1 cellular context compared by ENCODE assay signal in the genomic region with DNA sequence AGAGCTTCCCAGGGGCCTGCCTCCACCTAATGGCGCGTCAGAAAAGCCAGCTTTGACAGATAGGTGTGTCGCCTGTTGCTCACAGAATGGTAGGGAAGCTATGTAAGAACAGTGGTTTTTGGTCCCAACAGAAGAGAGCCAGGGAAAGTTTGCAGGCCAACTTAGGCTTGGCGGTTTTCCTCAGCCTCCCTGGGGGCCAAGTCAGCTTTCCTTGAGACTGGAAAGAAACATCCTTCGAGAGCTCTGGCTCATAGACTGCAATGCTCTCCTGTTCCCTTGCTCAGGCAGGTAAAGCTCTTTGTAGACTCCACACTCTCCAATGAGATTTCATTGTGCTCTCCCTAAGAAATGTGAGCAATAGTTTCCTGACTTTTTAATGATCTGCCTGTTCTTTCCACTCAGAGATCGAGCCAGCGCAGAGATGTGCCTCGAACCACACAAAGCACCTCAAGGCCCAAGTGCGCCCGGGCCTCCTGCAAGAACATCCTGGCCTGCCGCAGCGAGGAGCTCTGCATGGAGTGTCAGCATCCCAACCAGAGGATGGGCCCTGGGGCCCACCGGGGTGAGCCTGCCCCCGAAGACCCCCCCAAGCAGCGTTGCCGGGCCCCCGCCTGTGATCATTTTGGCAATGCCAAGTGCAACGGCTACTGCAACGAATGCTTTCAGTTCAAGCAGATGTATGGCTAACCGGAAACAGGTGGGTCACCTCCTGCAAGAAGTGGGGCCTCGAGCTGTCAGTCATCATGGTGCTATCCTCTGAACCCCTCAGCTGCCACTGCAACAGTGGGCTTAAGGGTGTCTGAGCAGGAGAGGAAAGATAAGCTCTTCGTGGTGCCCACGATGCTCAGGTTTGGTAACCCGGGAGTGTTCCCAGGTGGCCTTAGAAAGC.
TF ChIP-seq lines count a peak whose summit lies in the region.

No MANE protein-coding gene starts in this region.

TF ChIP-seq in HepG2, 621 proteins besides CTCF, POLR2A, EP300 and RAD21 (continues in another document):
- TF ChIP-seq NFIB (CRISPR knock-in tag; IDR thresholded peaks at IDR 0.05; ENCODE audit: borderline replicate concordance) (no peak), MIER2 (CRISPR knock-in tag; IDR thresholded peaks at IDR 0.05) (no peak), NFKB2 (CRISPR knock-in tag; IDR thresholded peaks at IDR 0.05; ENCODE audit: borderline replicate concordance) (no peak), RXRB (CRISPR knock-in tag; IDR thresholded peaks at IDR 0.05; ENCODE audit: borderline replicate concordance) (no peak), BRCA1 (CRISPR knock-in tag; IDR thresholded peaks at IDR 0.05) (no peak), AGO2 (optimal IDR thresholded peaks at IDR 0.05; ENCODE audit: low read depth, low read length) (peak; percentile 84), TBL1XR1 (IDR thresholded peaks at IDR 0.05; ENCODE audit: borderline replicate concordance, low read length, partially characterized antibody) (no peak), ATF7 (IDR thresholded peaks at IDR 0.05) (no peak), ATF7 (CRISPR knock-in tag; IDR thresholded peaks at IDR 0.05) (no peak), ZMYM4 (CRISPR knock-in tag; IDR thresholded peaks at IDR 0.05) (no peak), SIN3B (IDR thresholded peaks at IDR 0.05; ENCODE audit: low read length) (no peak), HOXA3 (CRISPR knock-in tag; IDR thresholded peaks at IDR 0.05) (no peak), ZNF768 (CRISPR knock-in tag; IDR thresholded peaks at IDR 0.05) (0 out of 2 replicates have a peak, but pooled peaks have one; percentile 14), ZBTB38 (CRISPR knock-in tag; IDR thresholded peaks at IDR 0.05) (no peak), HCFC1 (IDR thresholded peaks at IDR 0.05; ENCODE audit: low read depth, low read length) (no peak), ZNF335 (CRISPR knock-in tag; IDR thresholded peaks at IDR 0.05) (no peak), TEAD3 (CRISPR knock-in tag; optimal IDR thresholded peaks at IDR 0.05; ENCODE audit: borderline replicate concordance) (no peak), ZFP1 (CRISPR knock-in tag; IDR thresholded peaks at IDR 0.05) (no peak), RARA (CRISPR knock-in tag; IDR thresholded peaks at IDR 0.05) (no peak)
- TF ChIP-seq, protein P1, sequence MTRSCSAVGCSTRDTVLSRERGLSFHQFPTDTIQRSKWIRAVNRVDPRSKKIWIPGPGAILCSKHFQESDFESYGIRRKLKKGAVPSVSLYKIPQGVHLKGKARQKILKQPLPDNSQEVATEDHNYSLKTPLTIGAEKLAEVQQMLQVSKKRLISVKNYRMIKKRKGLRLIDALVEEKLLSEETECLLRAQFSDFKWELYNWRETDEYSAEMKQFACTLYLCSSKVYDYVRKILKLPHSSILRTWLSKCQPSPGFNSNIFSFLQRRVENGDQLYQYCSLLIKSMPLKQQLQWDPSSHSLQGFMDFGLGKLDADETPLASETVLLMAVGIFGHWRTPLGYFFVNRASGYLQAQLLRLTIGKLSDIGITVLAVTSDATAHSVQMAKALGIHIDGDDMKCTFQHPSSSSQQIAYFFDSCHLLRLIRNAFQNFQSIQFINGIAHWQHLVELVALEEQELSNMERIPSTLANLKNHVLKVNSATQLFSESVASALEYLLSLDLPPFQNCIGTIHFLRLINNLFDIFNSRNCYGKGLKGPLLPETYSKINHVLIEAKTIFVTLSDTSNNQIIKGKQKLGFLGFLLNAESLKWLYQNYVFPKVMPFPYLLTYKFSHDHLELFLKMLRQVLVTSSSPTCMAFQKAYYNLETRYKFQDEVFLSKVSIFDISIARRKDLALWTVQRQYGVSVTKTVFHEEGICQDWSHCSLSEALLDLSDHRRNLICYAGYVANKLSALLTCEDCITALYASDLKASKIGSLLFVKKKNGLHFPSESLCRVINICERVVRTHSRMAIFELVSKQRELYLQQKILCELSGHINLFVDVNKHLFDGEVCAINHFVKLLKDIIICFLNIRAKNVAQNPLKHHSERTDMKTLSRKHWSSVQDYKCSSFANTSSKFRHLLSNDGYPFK (CRISPR knock-in tag; IDR thresholded peaks at IDR 0.05; ENCODE audit: borderline replicate concordance) = peak; percentile 40; the same call in 1 of the 2 replicates
- TF ChIP-seq, protein P2, sequence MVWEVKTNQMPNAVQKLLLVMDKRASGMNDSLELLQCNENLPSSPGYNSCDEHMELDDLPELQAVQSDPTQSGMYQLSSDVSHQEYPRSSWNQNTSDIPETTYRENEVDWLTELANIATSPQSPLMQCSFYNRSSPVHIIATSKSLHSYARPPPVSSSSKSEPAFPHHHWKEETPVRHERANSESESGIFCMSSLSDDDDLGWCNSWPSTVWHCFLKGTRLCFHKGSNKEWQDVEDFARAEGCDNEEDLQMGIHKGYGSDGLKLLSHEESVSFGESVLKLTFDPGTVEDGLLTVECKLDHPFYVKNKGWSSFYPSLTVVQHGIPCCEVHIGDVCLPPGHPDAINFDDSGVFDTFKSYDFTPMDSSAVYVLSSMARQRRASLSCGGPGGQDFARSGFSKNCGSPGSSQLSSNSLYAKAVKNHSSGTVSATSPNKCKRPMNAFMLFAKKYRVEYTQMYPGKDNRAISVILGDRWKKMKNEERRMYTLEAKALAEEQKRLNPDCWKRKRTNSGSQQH (CRISPR knock-in tag; IDR thresholded peaks at IDR 0.05; ENCODE audit: low read depth) = no peak
- TF ChIP-seq, protein P3, sequence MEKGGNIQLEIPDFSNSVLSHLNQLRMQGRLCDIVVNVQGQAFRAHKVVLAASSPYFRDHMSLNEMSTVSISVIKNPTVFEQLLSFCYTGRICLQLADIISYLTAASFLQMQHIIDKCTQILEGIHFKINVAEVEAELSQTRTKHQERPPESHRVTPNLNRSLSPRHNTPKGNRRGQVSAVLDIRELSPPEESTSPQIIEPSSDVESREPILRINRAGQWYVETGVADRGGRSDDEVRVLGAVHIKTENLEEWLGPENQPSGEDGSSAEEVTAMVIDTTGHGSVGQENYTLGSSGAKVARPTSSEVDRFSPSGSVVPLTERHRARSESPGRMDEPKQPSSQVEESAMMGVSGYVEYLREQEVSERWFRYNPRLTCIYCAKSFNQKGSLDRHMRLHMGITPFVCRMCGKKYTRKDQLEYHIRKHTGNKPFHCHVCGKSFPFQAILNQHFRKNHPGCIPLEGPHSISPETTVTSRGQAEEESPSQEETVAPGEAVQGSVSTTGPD (CRISPR knock-in tag; IDR thresholded peaks at IDR 0.05) = no peak
- TF ChIP-seq, protein P4, sequence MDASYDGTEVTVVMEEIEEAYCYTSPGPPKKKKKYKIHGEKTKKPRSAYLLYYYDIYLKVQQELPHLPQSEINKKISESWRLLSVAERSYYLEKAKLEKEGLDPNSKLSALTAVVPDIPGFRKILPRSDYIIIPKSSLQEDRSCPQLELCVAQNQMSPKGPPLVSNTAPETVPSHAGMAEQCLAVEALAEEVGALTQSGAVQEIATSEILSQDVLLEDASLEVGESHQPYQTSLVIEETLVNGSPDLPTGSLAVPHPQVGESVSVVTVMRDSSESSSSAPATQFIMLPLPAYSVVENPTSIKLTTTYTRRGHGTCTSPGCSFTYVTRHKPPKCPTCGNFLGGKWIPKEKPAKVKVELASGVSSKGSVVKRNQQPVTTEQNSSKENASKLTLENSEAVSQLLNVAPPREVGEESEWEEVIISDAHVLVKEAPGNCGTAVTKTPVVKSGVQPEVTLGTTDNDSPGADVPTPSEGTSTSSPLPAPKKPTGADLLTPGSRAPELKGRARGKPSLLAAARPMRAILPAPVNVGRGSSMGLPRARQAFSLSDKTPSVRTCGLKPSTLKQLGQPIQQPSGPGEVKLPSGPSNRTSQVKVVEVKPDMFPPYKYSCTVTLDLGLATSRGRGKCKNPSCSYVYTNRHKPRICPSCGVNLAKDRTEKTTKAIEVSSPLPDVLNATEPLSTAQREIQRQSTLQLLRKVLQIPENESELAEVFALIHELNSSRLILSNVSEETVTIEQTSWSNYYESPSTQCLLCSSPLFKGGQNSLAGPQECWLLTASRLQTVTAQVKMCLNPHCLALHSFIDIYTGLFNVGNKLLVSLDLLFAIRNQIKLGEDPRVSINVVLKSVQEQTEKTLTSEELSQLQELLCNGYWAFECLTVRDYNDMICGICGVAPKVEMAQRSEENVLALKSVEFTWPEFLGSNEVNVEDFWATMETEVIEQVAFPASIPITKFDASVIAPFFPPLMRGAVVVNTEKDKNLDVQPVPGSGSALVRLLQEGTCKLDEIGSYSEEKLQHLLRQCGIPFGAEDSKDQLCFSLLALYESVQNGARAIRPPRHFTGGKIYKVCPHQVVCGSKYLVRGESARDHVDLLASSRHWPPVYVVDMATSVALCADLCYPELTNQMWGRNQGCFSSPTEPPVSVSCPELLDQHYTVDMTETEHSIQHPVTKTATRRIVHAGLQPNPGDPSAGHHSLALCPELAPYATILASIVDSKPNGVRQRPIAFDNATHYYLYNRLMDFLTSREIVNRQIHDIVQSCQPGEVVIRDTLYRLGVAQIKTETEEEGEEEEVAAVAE (CRISPR knock-in tag; IDR thresholded peaks at IDR 0.05; ENCODE audit: borderline replicate concordance) = no peak
- TF ChIP-seq, protein P5, sequence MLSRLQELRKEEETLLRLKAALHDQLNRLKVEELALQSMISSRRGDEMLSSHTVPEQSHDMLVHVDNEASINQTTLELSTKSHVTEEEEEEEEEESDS (CRISPR knock-in tag; IDR thresholded peaks at IDR 0.05; ENCODE audit: borderline replicate concordance) = no peak
- TF ChIP-seq, protein P6, sequence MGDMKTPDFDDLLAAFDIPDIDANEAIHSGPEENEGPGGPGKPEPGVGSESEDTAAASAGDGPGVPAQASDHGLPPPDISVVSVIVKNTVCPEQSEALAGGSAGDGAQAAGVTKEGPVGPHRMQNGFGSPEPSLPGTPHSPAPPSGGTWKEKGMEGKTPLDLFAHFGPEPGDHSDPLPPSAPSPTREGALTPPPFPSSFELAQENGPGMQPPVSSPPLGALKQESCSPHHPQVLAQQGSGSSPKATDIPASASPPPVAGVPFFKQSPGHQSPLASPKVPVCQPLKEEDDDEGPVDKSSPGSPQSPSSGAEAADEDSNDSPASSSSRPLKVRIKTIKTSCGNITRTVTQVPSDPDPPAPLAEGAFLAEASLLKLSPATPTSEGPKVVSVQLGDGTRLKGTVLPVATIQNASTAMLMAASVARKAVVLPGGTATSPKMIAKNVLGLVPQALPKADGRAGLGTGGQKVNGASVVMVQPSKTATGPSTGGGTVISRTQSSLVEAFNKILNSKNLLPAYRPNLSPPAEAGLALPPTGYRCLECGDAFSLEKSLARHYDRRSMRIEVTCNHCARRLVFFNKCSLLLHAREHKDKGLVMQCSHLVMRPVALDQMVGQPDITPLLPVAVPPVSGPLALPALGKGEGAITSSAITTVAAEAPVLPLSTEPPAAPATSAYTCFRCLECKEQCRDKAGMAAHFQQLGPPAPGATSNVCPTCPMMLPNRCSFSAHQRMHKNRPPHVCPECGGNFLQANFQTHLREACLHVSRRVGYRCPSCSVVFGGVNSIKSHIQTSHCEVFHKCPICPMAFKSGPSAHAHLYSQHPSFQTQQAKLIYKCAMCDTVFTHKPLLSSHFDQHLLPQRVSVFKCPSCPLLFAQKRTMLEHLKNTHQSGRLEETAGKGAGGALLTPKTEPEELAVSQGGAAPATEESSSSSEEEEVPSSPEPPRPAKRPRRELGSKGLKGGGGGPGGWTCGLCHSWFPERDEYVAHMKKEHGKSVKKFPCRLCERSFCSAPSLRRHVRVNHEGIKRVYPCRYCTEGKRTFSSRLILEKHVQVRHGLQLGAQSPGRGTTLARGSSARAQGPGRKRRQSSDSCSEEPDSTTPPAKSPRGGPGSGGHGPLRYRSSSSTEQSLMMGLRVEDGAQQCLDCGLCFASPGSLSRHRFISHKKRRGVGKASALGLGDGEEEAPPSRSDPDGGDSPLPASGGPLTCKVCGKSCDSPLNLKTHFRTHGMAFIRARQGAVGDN (CRISPR knock-in tag; IDR thresholded peaks at IDR 0.05) = peak; percentile 29; the same call in 1 of the 2 replicates
- TF ChIP-seq, protein P7, sequence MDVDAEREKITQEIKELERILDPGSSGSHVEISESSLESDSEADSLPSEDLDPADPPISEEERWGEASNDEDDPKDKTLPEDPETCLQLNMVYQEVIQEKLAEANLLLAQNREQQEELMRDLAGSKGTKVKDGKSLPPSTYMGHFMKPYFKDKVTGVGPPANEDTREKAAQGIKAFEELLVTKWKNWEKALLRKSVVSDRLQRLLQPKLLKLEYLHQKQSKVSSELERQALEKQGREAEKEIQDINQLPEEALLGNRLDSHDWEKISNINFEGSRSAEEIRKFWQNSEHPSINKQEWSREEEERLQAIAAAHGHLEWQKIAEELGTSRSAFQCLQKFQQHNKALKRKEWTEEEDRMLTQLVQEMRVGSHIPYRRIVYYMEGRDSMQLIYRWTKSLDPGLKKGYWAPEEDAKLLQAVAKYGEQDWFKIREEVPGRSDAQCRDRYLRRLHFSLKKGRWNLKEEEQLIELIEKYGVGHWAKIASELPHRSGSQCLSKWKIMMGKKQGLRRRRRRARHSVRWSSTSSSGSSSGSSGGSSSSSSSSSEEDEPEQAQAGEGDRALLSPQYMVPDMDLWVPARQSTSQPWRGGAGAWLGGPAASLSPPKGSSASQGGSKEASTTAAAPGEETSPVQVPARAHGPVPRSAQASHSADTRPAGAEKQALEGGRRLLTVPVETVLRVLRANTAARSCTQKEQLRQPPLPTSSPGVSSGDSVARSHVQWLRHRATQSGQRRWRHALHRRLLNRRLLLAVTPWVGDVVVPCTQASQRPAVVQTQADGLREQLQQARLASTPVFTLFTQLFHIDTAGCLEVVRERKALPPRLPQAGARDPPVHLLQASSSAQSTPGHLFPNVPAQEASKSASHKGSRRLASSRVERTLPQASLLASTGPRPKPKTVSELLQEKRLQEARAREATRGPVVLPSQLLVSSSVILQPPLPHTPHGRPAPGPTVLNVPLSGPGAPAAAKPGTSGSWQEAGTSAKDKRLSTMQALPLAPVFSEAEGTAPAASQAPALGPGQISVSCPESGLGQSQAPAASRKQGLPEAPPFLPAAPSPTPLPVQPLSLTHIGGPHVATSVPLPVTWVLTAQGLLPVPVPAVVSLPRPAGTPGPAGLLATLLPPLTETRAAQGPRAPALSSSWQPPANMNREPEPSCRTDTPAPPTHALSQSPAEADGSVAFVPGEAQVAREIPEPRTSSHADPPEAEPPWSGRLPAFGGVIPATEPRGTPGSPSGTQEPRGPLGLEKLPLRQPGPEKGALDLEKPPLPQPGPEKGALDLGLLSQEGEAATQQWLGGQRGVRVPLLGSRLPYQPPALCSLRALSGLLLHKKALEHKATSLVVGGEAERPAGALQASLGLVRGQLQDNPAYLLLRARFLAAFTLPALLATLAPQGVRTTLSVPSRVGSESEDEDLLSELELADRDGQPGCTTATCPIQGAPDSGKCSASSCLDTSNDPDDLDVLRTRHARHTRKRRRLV (CRISPR knock-in tag; IDR thresholded peaks at IDR 0.05) = no peak
- TF ChIP-seq, protein P8, sequence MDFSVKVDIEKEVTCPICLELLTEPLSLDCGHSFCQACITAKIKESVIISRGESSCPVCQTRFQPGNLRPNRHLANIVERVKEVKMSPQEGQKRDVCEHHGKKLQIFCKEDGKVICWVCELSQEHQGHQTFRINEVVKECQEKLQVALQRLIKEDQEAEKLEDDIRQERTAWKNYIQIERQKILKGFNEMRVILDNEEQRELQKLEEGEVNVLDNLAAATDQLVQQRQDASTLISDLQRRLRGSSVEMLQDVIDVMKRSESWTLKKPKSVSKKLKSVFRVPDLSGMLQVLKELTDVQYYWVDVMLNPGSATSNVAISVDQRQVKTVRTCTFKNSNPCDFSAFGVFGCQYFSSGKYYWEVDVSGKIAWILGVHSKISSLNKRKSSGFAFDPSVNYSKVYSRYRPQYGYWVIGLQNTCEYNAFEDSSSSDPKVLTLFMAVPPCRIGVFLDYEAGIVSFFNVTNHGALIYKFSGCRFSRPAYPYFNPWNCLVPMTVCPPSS (IDR thresholded peaks at IDR 0.05) = no peak
- TF ChIP-seq, protein P9, sequence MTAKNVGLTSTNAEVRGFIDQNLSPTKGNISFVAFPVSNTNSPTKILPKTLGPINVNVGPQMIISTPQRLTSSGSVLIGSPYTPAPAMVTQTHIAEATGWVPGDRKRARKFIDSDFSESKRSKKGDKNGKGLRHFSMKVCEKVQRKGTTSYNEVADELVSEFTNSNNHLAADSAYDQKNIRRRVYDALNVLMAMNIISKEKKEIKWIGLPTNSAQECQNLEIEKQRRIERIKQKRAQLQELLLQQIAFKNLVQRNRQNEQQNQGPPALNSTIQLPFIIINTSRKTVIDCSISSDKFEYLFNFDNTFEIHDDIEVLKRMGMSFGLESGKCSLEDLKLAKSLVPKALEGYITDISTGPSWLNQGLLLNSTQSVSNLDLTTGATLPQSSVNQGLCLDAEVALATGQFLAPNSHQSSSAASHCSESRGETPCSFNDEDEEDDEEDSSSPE (CRISPR knock-in tag; IDR thresholded peaks at IDR 0.05) = no peak
